ENCODE assay signal across 8 cellular contexts in genomic region chr2:54568876-54569298, GRCh38.
DNase-seq lines count a peak whose midpoint lies in the region; ATAC-seq, FAIRE-seq and TF ChIP-seq lines count a peak whose summit lies in the region.

No MANE protein-coding gene starts in this region.

- no peak for DNase-seq in T-helper 1 cell
- DNase-seq in GM12878 (ENCODE audit: low read depth, low spot score) = peak; percentile 87
- DNase-seq in stimulated activated effector memory CD8-positive, alpha-beta T cell treated with anti-CD3 and anti-CD28 coated beads, Interleukin-12 subunit alpha, Interleukin-12 subunit beta, amount 100 ng/mL, for 72 hours (ENCODE audit: low spot score in 2 of 2) = no peak
- DNase-seq in medulla oblongata (ENCODE audit: extremely low spot score) = no peak
- no peak for DNase-seq in stimulated activated CD4-positive, alpha-beta T cell treated with anti-CD3 and anti-CD28 coated beads, Interleukin-4, amount 100 ng/mL, for 24 hours
- no peak for DNase-seq in omental fat pad (ENCODE audit: low spot score)

- H3K27me3 Mint-ChIP-seq in T-helper 1 cell treated with Interleukin-12 subunit alpha and Interleukin-12 subunit beta and Interleukin-4 antibody, amounts not matched to agents 30 μg/mL and 1 μg/mL, for 36 hours (ENCODE audit: low read depth) = no peaks in the 10 kb centered on the region

- peak overlapping the region; percentile 80 for H3K9ac ChIP-seq in GM12878 (ENCODE audit: control insufficient read depth, insufficient read depth, low read length)

- no peaks in the 10 kb centered on the region for H4K20me1 ChIP-seq in GM12878 (ENCODE audit: control insufficient read depth, insufficient read depth)

- peak overlapping the region; percentile 100 for H3K27ac ChIP-seq in GM12878 (ENCODE audit: control insufficient read depth, insufficient read depth)

- H3K27me3 ChIP-seq in GM12878 (replicated peaks in 1 of 2; ENCODE audit: control insufficient read depth in 2 of 2, insufficient read depth in 2 of 2, low read length in 1 of 2) = no peaks in the 10 kb centered on the region

- ATAC-seq in HG03097 (IDR thresholded peaks at IDR 0.05; ENCODE audit: low FRiP score, unreplicated experiment) (peak; percentile 32), GM12878 (peak; percentile 23), omental fat pad (ENCODE audit: low FRiP score) (no peak)
- no peak for ATAC-seq in stimulated activated effector memory CD8-positive, alpha-beta T cell treated with anti-CD3 and anti-CD28 coated beads, Interleukin-12 subunit alpha, Interleukin-12 subunit beta, amount 100 ng/mL, for 72 hours

- peaks cover 0 to 8% of the 10 kb centered on the region in 2 experiments; a peak in 2 of 4 replicates for H3K36me3 ChIP-seq in GM12878 (ENCODE audit: control insufficient read depth in 2 of 2, insufficient read depth in 2 of 2, low read length in 1 of 2)

- H3K9me3 Mint-ChIP-seq in T-helper 1 cell treated with Interleukin-12 subunit alpha and Interleukin-12 subunit beta and Interleukin-4 antibody, amounts not matched to agents 30 μg/mL and 1 μg/mL, for 36 hours = no peaks in the 10 kb centered on the region
- no peaks in the 10 kb centered on the region for H3K9me3 Mint-ChIP-seq in stimulated activated effector memory CD8-positive, alpha-beta T cell treated with anti-CD3 and anti-CD28 coated beads, Interleukin-12 subunit alpha, Interleukin-12 subunit beta, amount 100 ng/mL, for 72 hours

- peak in 1 of 2 experiments; percentile 17; a peak in 1 of 4 replicates for TF ChIP-seq EP300 in GM12878 (IDR thresholded peaks at IDR 0.05; ENCODE audit: borderline replicate concordance in 1 of 2, control insufficient read depth in 1 of 2, low read depth in 2 of 2, low read length in 2 of 2)

- peak overlapping the region; percentile 97 for H3K4me2 ChIP-seq in GM12878 (ENCODE audit: control insufficient read depth, insufficient read depth)

- peaks cover 99% of the 10 kb centered on the region for H3K79me2 ChIP-seq in GM12878 (ENCODE audit: control insufficient read depth, insufficient read depth, low read length)

- no peak for TF ChIP-seq CTCF in GM12878 (IDR thresholded peaks at IDR 0.05 in 2 of 3, conservative IDR thresholded peaks at IDR 0.05 in 1 of 3; ENCODE audit: control insufficient read depth in 2 of 3, extremely low read depth in 1 of 3, insufficient read depth in 1 of 3, low read depth in 3 of 3, low read length in 3 of 3)
- no peak for TF ChIP-seq CTCF in omental fat pad (IDR thresholded peaks at IDR 0.05)

- no peaks in the 10 kb centered on the region for H3K9me3 ChIP-seq in GM12878 (replicated peaks; ENCODE audit: control insufficient read depth, insufficient read depth, low read length)

- BruUV-seq in GM12878 (replicated peaks; lab: Mats Ljungman, UMichigan) = no TSS peak

- no peak for TF ChIP-seq POLR2A in GM12878 (IDR thresholded peaks at IDR 0.05; ENCODE audit: low read depth, low read length)

- CTCF ChIA-PET in GM12878 (lab: Yijun Ruan, JAX) = interaction anchor here (0.6 to 8.4 kb wide), 6 partner anchors 8 to 66 kb away, joined by 3 to 79 read pairs (median 4); no protein-coding TSS in a partner anchor

- H3K4me1 Mint-ChIP-seq in T-helper 1 cell treated with Interleukin-12 subunit alpha and Interleukin-12 subunit beta and Interleukin-4 antibody, amounts not matched to agents 30 μg/mL and 1 μg/mL, for 36 hours (ENCODE audit: low read depth) = peaks cover 75% of the 10 kb centered on the region
- H3K4me1 Mint-ChIP-seq in stimulated activated effector memory CD8-positive, alpha-beta T cell treated with anti-CD3 and anti-CD28 coated beads, Interleukin-12 subunit alpha, Interleukin-12 subunit beta, amount 100 ng/mL, for 72 hours = peaks cover 77% of the 10 kb centered on the region

- peaks cover 61% of the 10 kb centered on the region for H3K4me1 ChIP-seq in GM12878 (ENCODE audit: control insufficient read depth, insufficient read depth, low read length)

- in situ Hi-C loops in GM12878 (cut with MboI) = no loop called here

- peak overlapping the region; percentile 87 for H3K27ac Mint-ChIP-seq in T-helper 1 cell treated with Interleukin-12 subunit alpha and Interleukin-12 subunit beta and Interleukin-4 antibody, amounts not matched to agents 30 μg/mL and 1 μg/mL, for 36 hours
- H3K27ac Mint-ChIP-seq in stimulated activated effector memory CD8-positive, alpha-beta T cell treated with anti-CD3 and anti-CD28 coated beads, Interleukin-12 subunit alpha, Interleukin-12 subunit beta, amount 100 ng/mL, for 72 hours = peak overlapping the region; percentile 98

- no peak overlapping the region for H2AFZ ChIP-seq in GM12878 (ENCODE audit: control insufficient read depth, low read depth, low read length)

- H3K36me3 Mint-ChIP-seq in T-helper 1 cell treated with Interleukin-12 subunit alpha and Interleukin-12 subunit beta and Interleukin-4 antibody, amounts not matched to agents 30 μg/mL and 1 μg/mL, for 36 hours (ENCODE audit: low read depth) = peaks cover 22% of the 10 kb centered on the region
- H3K36me3 Mint-ChIP-seq in stimulated activated effector memory CD8-positive, alpha-beta T cell treated with anti-CD3 and anti-CD28 coated beads, Interleukin-12 subunit alpha, Interleukin-12 subunit beta, amount 100 ng/mL, for 72 hours = peaks cover 14% of the 10 kb centered on the region

- SMC1A ChIA-PET in GM12878 (lab: Charles Lee; ENCODE audit: uncharacterized antibody, unreplicated experiment) = interaction anchor here (0.9 to 21.8 kb wide), 7 partner anchors 6 to 109 kb away, joined by 3 to 569 read pairs (median 20); no protein-coding TSS in a partner anchor

- intact Hi-C loops in GM12878 (cut with micrococcal nuclease; ENCODE audit: unreplicated experiment) = loop anchor here (10.0 kb wide), 1 partner anchor 604 kb away; no protein-coding TSS in a partner anchor

- TF ChIP-seq RAD21 in GM12878 (IDR thresholded peaks at IDR 0.05; ENCODE audit: insufficient read depth, low read depth, low read length) = no peak

- peak; percentile 52 for FAIRE-seq in GM12878 (lab: Jason Lieb, UNC)

- RAD21 ChIA-PET in GM12878 (lab: Charles Lee; ENCODE audit: unreplicated experiment) = interaction anchor here (0.8 to 10.5 kb wide), 6 partner anchors 9 to 109 kb away, joined by 3 to 195 read pairs (median 50); no protein-coding TSS in a partner anchor

- H3K4me3 Mint-ChIP-seq in T-helper 1 cell treated with Interleukin-12 subunit alpha and Interleukin-12 subunit beta and Interleukin-4 antibody, amounts not matched to agents 30 μg/mL and 1 μg/mL, for 36 hours = peak overlapping the region; percentile 85
- H3K4me3 Mint-ChIP-seq in stimulated activated effector memory CD8-positive, alpha-beta T cell treated with anti-CD3 and anti-CD28 coated beads, Interleukin-12 subunit alpha, Interleukin-12 subunit beta, amount 100 ng/mL, for 72 hours = peak overlapping the region; percentile 75

- peak overlapping the region; percentile 59 for H3K4me3 ChIP-seq in GM12878

- POLR2A ChIA-PET in GM12878 (lab: Charles Lee) = interaction anchor here (0.6 to 18.4 kb wide), 8 partner anchors 8 to 717 kb away, joined by 3 to 504 read pairs (median 4); no protein-coding TSS in a partner anchor

- WGBS in GM12878 (ENCODE audit: insufficient coverage, insufficient replicate concordance, low lambda C conversion rate, missing lambda C conversion rate) = 0% methylated on average over 5 of the region's 5 CpGs

TF ChIP-seq in GM12878, 131 proteins besides CTCF, POLR2A, EP300 and RAD21 (continues in another document):
- no peak for TF ChIP-seq ZBED1 (IDR thresholded peaks at IDR 0.05; ENCODE audit: borderline replicate concordance)
- TF ChIP-seq TBL1XR1 (IDR thresholded peaks at IDR 0.05; ENCODE audit: low read depth, low read length) = 0 out of 2 replicates have a peak, but pooled peaks have one; percentile 25
- TF ChIP-seq, protein P1, sequence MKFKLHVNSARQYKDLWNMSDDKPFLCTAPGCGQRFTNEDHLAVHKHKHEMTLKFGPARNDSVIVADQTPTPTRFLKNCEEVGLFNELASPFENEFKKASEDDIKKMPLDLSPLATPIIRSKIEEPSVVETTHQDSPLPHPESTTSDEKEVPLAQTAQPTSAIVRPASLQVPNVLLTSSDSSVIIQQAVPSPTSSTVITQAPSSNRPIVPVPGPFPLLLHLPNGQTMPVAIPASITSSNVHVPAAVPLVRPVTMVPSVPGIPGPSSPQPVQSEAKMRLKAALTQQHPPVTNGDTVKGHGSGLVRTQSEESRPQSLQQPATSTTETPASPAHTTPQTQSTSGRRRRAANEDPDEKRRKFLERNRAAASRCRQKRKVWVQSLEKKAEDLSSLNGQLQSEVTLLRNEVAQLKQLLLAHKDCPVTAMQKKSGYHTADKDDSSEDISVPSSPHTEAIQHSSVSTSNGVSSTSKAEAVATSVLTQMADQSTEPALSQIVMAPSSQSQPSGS (IDR thresholded peaks at IDR 0.05; ENCODE audit: low read length) = peak; percentile 63; the same call in 1 of the 2 replicates
- TF ChIP-seq TCF7 (IDR thresholded peaks at IDR 0.05; ENCODE audit: borderline replicate concordance) = no peak
- TF ChIP-seq EED (IDR thresholded peaks at IDR 0.05; ENCODE audit: low read depth) = peak; percentile 79
- peak; percentile 31; the same call in 1 of the 2 replicates for TF ChIP-seq SMAD5 (IDR thresholded peaks at IDR 0.05; ENCODE audit: low read depth)
- TF ChIP-seq MYC (IDR thresholded peaks at IDR 0.05; ENCODE audit: insufficient read depth, insufficient read length, insufficient replicate concordance, low read length, severe bottlenecking) = no peak
- TF ChIP-seq FOXM1 (IDR thresholded peaks at IDR 0.05; ENCODE audit: low read depth, low read length) = peak; percentile 68

Comparison
In these comparisons a context has a peak if more than half of its experiments do, and no peak if none do; other contexts are left out.
1. ATAC-seq: peak in HG03097 (single experiment) and GM12878 (single experiment); none in stimulated activated effector memory CD8-positive, alpha-beta T cell treated with anti-CD3 and anti-CD28 coated beads, Interleukin-12 subunit alpha, Interleukin-12 subunit beta, amount 100 ng/mL, for 72 hours (single experiment) and omental fat pad (single experiment).